Comparison of ENCODE assay signal across 25 cellular contexts in the genomic region with DNA sequence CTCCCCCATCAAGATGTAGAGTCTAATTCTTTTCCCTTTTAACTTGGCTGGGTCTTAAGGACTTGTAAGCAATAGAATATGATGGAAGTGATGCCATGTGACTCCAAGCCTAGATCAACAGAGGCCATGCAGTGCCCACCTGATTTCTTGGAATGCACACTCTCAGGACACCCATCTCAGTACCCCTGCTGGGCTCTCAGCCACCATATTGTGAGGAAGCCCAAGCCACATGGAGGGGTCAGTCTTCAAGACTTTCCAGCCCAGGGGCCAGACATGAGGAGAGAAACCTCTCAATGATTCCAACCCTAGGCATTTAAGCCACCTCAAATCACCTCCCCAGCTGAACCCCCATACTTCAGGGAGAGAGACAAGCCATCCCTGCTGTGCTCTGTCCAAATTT.
A peak's percentile ranks its signal among the peaks of the same experiment; 100 is the strongest.
DNase-seq lines count a peak whose midpoint lies in the region; ATAC-seq and TF ChIP-seq lines count a peak whose summit lies in the region.
"Had no signal": no experiment of that assay in that cellular context is flagged by ENCODE, and none has a peak within 500 bp of the region (broad histone marks: within the 10 kb centered on the region; RNA-seq: fewer than 3 reads in every experiment).

No MANE protein-coding gene starts in this region.

- POLR2A ChIA-PET in CD4-positive, alpha-beta memory T cell (lab: Charles Lee; ENCODE audit: partially characterized antibody): interaction anchor here (0.8 to 1.2 kb wide), 3 partner anchors 10 to 14 kb away, joined by 3 to 4 read pairs (median 3); no protein-coding TSS in a partner anchor
- POLR2A ChIA-PET in activated CD4-positive, alpha-beta memory T cell treated with anti-CD3 and anti-CD28 coated beads, Interleukin-2, amount 10 ng/mL, durations not matched to agents 7 days and 5 days (lab: Charles Lee): interaction anchor here (1.0 to 4.9 kb wide), 8 partner anchors 9 to 62 kb away, joined by 3 to 69 read pairs (median 12); partner anchors contain the start of gene CARD11

- no peaks in the 10 kb centered on the region for H3K9me3 ChIP-seq in CD4-positive, alpha-beta memory T cell (ENCODE audit: control insufficient read depth in 1 of 2, low read length in 2 of 2)
- H3K9me3 ChIP-seq: ascending aorta, colonic mucosa, ovary had no signal

- TF ChIP-seq CTCF in type B pancreatic cell (conservative IDR thresholded peaks at IDR 0.05): no peak

- no peak overlapping the region for H3K27ac ChIP-seq in CD4-positive, alpha-beta memory T cell (ENCODE audit: low read depth, low read length)
- H3K27ac ChIP-seq: colonic mucosa, epithelial cell of prostate, ovary had no signal

- no peak for DNase-seq in activated CD4-positive, alpha-beta T cell treated with anti-CD3 and anti-CD28 coated beads, Interleukin-2, amount 10 ng/mL, durations not matched to agents 24 days and 14 days
- DNase-seq in activated CD4-positive, alpha-beta T cell treated with anti-CD3 and anti-CD28 coated beads for 48 hours: no peak
- no peak for DNase-seq in CD4-positive, alpha-beta memory T cell
- DNase-seq in activated CD4-positive, alpha-beta memory T cell treated with anti-CD3 and anti-CD28 coated beads, Interleukin-2, amount 10 ng/mL, durations not matched to agents 7 days and 5 days: no peak
- no peak for DNase-seq in immature natural killer cell
- DNase-seq in NCI-H1436 (lab: John Stamatoyannopoulos, UW): no peak
- no peak for DNase-seq in type B pancreatic cell (ENCODE audit: extremely low spot score, unreplicated experiment)
- DNase-seq: colonic mucosa; effector CD8-positive, alpha-beta T cell; HCEC 1CT; Kasumi-1; MV-4-11; NCI-H1436 treated with DMSO at 0.1 percent for 48 hours; NCI-H345; NCI-H69; ovary; SIG-M5 had no signal

- H3K4me3 Mint-ChIP-seq in activated CD4-positive, alpha-beta T cell treated with anti-CD3 and anti-CD28 coated beads, Interleukin-2, amount 10 ng/mL, durations not matched to agents 24 days and 14 days: peak overlapping the region; percentile 57
- H3K4me3 Mint-ChIP-seq in CD4-positive, alpha-beta memory T cell: peak overlapping the region in 2 of 8 donors; percentile 29 to 30
- H3K4me3 Mint-ChIP-seq in activated CD4-positive, alpha-beta memory T cell treated with anti-CD3 and anti-CD28 coated beads, Interleukin-2, amount 10 ng/mL, durations not matched to agents 7 days and 5 days: no peak overlapping the region
- H3K4me3 Mint-ChIP-seq in immature natural killer cell: peak overlapping the region; percentile 75 to 86 (median 79)
- no peak overlapping the region for H3K4me3 Mint-ChIP-seq in type B pancreatic cell
- H3K4me3 Mint-ChIP-seq: activated naive CD8-positive, alpha-beta T cell; memory B cell; neural crest cell; stimulated activated memory B cell treated with anti-CD40 and anti-IgM and Interleukin-4, amounts not matched to agents 10 μg/mL and 1 μg/mL and 100 μg/mL, for 72 hours had no signal

- H3K27me3 ChIP-seq in CD4-positive, alpha-beta memory T cell (ENCODE audit: insufficient read depth, low read length): no peaks in the 10 kb centered on the region
- H3K27me3 ChIP-seq: ascending aorta, colonic mucosa, ovary had no signal

- H3K4me3 ChIP-seq in CD4-positive, alpha-beta memory T cell (ENCODE audit: low read length in 2 of 2): no peak overlapping the region
- H3K4me3 ChIP-seq: ascending aorta, colonic mucosa, ovary had no signal

- H3K36me3 Mint-ChIP-seq in activated CD4-positive, alpha-beta T cell treated with anti-CD3 and anti-CD28 coated beads, Interleukin-2, amount 10 ng/mL, durations not matched to agents 24 days and 14 days (ENCODE audit: low read depth): peaks cover 17% of the 10 kb centered on the region
- peaks cover 0 to 2% of the 10 kb centered on the region in 2 donors for H3K36me3 Mint-ChIP-seq in CD4-positive, alpha-beta memory T cell
- peaks cover 62% of the 10 kb centered on the region for H3K36me3 Mint-ChIP-seq in activated CD4-positive, alpha-beta memory T cell treated with anti-CD3 and anti-CD28 coated beads, Interleukin-2, amount 10 ng/mL, durations not matched to agents 7 days and 5 days (ENCODE audit: low read depth)
- H3K36me3 Mint-ChIP-seq in immature natural killer cell: peaks cover 0 to 16% (median 0%) of the 10 kb centered on the region in 3 donors
- no peaks in the 10 kb centered on the region for H3K36me3 Mint-ChIP-seq in type B pancreatic cell
- H3K36me3 Mint-ChIP-seq: activated naive CD8-positive, alpha-beta T cell; memory B cell; stimulated activated memory B cell treated with anti-CD40 and anti-IgM and Interleukin-4, amounts not matched to agents 10 μg/mL and 1 μg/mL and 100 μg/mL, for 72 hours had no signal

- peaks cover 6% of the 10 kb centered on the region for H3K9me3 Mint-ChIP-seq in activated CD4-positive, alpha-beta T cell treated with anti-CD3 and anti-CD28 coated beads, Interleukin-2, amount 10 ng/mL, durations not matched to agents 24 days and 14 days
- peaks cover 0 to 5% (median 0%) of the 10 kb centered on the region in 8 donors for H3K9me3 Mint-ChIP-seq in CD4-positive, alpha-beta memory T cell
- peaks cover 20% of the 10 kb centered on the region for H3K9me3 Mint-ChIP-seq in activated CD4-positive, alpha-beta memory T cell treated with anti-CD3 and anti-CD28 coated beads, Interleukin-2, amount 10 ng/mL, durations not matched to agents 7 days and 5 days
- H3K9me3 Mint-ChIP-seq in immature natural killer cell (no peaks in the 10 kb centered on the region), type B pancreatic cell (peaks cover 9% of the 10 kb centered on the region)
- H3K9me3 Mint-ChIP-seq: memory B cell; neural crest cell; stimulated activated memory B cell treated with anti-CD40 and anti-IgM and Interleukin-4, amounts not matched to agents 10 μg/mL and 1 μg/mL and 100 μg/mL, for 72 hours had no signal

- peaks cover 67% of the 10 kb centered on the region for H3K4me1 Mint-ChIP-seq in activated CD4-positive, alpha-beta T cell treated with anti-CD3 and anti-CD28 coated beads, Interleukin-2, amount 10 ng/mL, durations not matched to agents 24 days and 14 days
- peaks cover 17 to 82% (median 48%) of the 10 kb centered on the region in 4 donors for H3K4me1 Mint-ChIP-seq in CD4-positive, alpha-beta memory T cell
- H3K4me1 Mint-ChIP-seq in activated CD4-positive, alpha-beta memory T cell treated with anti-CD3 and anti-CD28 coated beads, Interleukin-2, amount 10 ng/mL, durations not matched to agents 7 days and 5 days: peaks cover 92% of the 10 kb centered on the region
- H3K4me1 Mint-ChIP-seq in immature natural killer cell: peaks cover 89 to 93% of the 10 kb centered on the region in 2 donors
- H3K4me1 Mint-ChIP-seq in type B pancreatic cell (ENCODE audit: unreplicated experiment): peaks cover 17% of the 10 kb centered on the region
- H3K4me1 Mint-ChIP-seq: neural crest cell had no signal

- CTCF ChIA-PET in CD4-positive, alpha-beta memory T cell (lab: Charles Lee; ENCODE audit: partially characterized antibody): interaction anchor here (2.8 kb wide), 1 partner anchor 12 kb away, joined by 10 read pairs; no protein-coding TSS in a partner anchor
- CTCF ChIA-PET in activated CD4-positive, alpha-beta memory T cell treated with anti-CD3 and anti-CD28 coated beads, Interleukin-2, amount 10 ng/mL, durations not matched to agents 7 days and 5 days (lab: Charles Lee): interaction anchor here (0.9 to 4.5 kb wide), 6 partner anchors 10 to 43 kb away, joined by 4 to 36 read pairs (median 6); no protein-coding TSS in a partner anchor

- no peaks in the 10 kb centered on the region for H3K27me3 Mint-ChIP-seq in activated CD4-positive, alpha-beta T cell treated with anti-CD3 and anti-CD28 coated beads, Interleukin-2, amount 10 ng/mL, durations not matched to agents 24 days and 14 days
- H3K27me3 Mint-ChIP-seq in CD4-positive, alpha-beta memory T cell: no peaks in the 10 kb centered on the region
- no peaks in the 10 kb centered on the region for H3K27me3 Mint-ChIP-seq in activated CD4-positive, alpha-beta memory T cell treated with anti-CD3 and anti-CD28 coated beads, Interleukin-2, amount 10 ng/mL, durations not matched to agents 7 days and 5 days
- H3K27me3 Mint-ChIP-seq in immature natural killer cell (ENCODE audit: low read depth in 3 of 3) (peaks cover 22 to 54% (median 47%) of the 10 kb centered on the region in 3 donors), type B pancreatic cell (peaks cover 5% of the 10 kb centered on the region)
- H3K27me3 Mint-ChIP-seq: activated naive CD8-positive, alpha-beta T cell had no signal

- H3K27ac Mint-ChIP-seq in activated CD4-positive, alpha-beta T cell treated with anti-CD3 and anti-CD28 coated beads, Interleukin-2, amount 10 ng/mL, durations not matched to agents 24 days and 14 days: peak overlapping the region; percentile 92
- peak overlapping the region in 4 of 7 donors; percentile 2 to 64 (median 52) for H3K27ac Mint-ChIP-seq in CD4-positive, alpha-beta memory T cell
- H3K27ac Mint-ChIP-seq in activated CD4-positive, alpha-beta memory T cell treated with anti-CD3 and anti-CD28 coated beads, Interleukin-2, amount 10 ng/mL, durations not matched to agents 7 days and 5 days: peak overlapping the region; percentile 99
- H3K27ac Mint-ChIP-seq in immature natural killer cell: peak overlapping the region; percentile 96 to 100 (median 99)
- H3K27ac Mint-ChIP-seq in type B pancreatic cell: no peak overlapping the region
- H3K27ac Mint-ChIP-seq: activated naive CD8-positive, alpha-beta T cell; memory B cell; stimulated activated memory B cell treated with anti-CD40 and anti-IgM and Interleukin-4, amounts not matched to agents 10 μg/mL and 1 μg/mL and 100 μg/mL, for 72 hours had no signal

- intact Hi-C loops in activated CD4-positive, alpha-beta T cell treated with anti-CD3 and anti-CD28 coated beads, Interleukin-2, amount 10 ng/mL, durations not matched to agents 24 days and 14 days (cut with micrococcal nuclease): loop anchor here (1.0 kb wide), 2 partner anchors 11 to 43 kb away; no protein-coding TSS in a partner anchor
- intact Hi-C loops in CD4-positive, alpha-beta memory T cell (cut with micrococcal nuclease): no loop called here

- ATAC-seq in HG03520 (IDR thresholded peaks at IDR 0.05; ENCODE audit: unreplicated experiment): no peak
- ATAC-seq: left lobe of liver had no signal

- H3K36me3 ChIP-seq in CD4-positive, alpha-beta memory T cell (ENCODE audit: insufficient read depth, low read length): no peaks in the 10 kb centered on the region
- H3K36me3 ChIP-seq: ascending aorta, colonic mucosa, ovary had no signal

- peaks cover 27% of the 10 kb centered on the region for H3K4me1 ChIP-seq in CD4-positive, alpha-beta memory T cell (ENCODE audit: insufficient read depth, low read length)
- H3K4me1 ChIP-seq: colonic mucosa had no signal

Comparison
In these comparisons a context has a peak if more than half of its experiments do, and no peak if none do; other contexts are left out.
1. H3K4me3 Mint-ChIP-seq: peak in activated CD4-positive, alpha-beta T cell treated with anti-CD3 and anti-CD28 coated beads, Interleukin-2, amount 10 ng/mL, durations not matched to agents 24 days and 14 days (single experiment) and immature natural killer cell (5 of 5); none in activated CD4-positive, alpha-beta memory T cell treated with anti-CD3 and anti-CD28 coated beads, Interleukin-2, amount 10 ng/mL, durations not matched to agents 7 days and 5 days (single experiment) and type B pancreatic cell (single experiment).